In genomic region chr15:82952156-82953081, GRCh38 we compare ENCODE assay signal across 8 cellular contexts. TPM values are rescaled to one million over a fixed set of nuclear protein-coding genes. Genes with fewer than 3 reads are reported as not detected.
A peak's percentile ranks its signal among the peaks of the same experiment; 100 is the strongest.
DNase-seq lines count a peak whose midpoint lies in the region; ATAC-seq and TF ChIP-seq lines count a peak whose summit lies in the region.

Gene HOMER2, minus strand, starts transcription at chr15:82952720. Its CDS starts 185 bp downstream, at chr15:82952535.

- H3K36me3 ChIP-seq in mucosa of stomach (ENCODE audit: control insufficient read depth, insufficient read depth, low read length) (no peaks in the 10 kb centered on the region), aorta (ENCODE audit: control insufficient read depth in 1 of 2, insufficient read depth in 2 of 2, low read length in 1 of 2) (no peaks in the 10 kb centered on the region)

- intact Hi-C loops in aorta (cut with DNase I), result no loop called here

- peak within 1 kb of the TSS; percentile 48 for H3K9ac ChIP-seq in mucosa of stomach (ENCODE audit: low read length)

- TF ChIP-seq POLR2A in GM18505 (IDR thresholded peaks at IDR 0.05; ENCODE audit: borderline replicate concordance, extremely low read depth, insufficient read depth, insufficient read length), result no peak

- H3K4me3 ChIP-seq in epithelial cell of proximal tubule (ENCODE audit: low read depth, low read length) (peak within 1 kb of the TSS; percentile 81), mucosa of stomach (ENCODE audit: low read length) (no peak within 1 kb of the TSS), aorta (ENCODE audit: low read length in 2 of 2) (peak within 1 kb of the TSS; percentile 73 to 81)

- no peak within 1 kb of the TSS for H3K27ac ChIP-seq in aorta (ENCODE audit: low read depth in 1 of 2, low read length in 2 of 2)

- H3K27me3 ChIP-seq in mucosa of stomach (ENCODE audit: control insufficient read depth, insufficient read depth, low read length), result peaks cover 33% of the 10 kb centered on the region
- H3K27me3 ChIP-seq in aorta (ENCODE audit: control insufficient read depth in 1 of 2, insufficient read depth in 2 of 2, low read length in 1 of 2), result no peaks in the 10 kb centered on the region

- no peak for TF ChIP-seq CTCF in epithelial cell of proximal tubule (conservative IDR thresholded peaks at IDR 0.05; ENCODE audit: low read depth, low read length)

- peak; percentile 66 for DNase-seq in COLO668 (lab: John Stamatoyannopoulos, UW; ENCODE audit: unreplicated experiment)
- DNase-seq in UCSD-AML1 (lab: John Stamatoyannopoulos, UW; ENCODE audit: unreplicated experiment), result peak; percentile 62
- DNase-seq in epithelial cell of proximal tubule (ENCODE audit: low read depth), result no peak
- DNase-seq in aorta, result peak in 1 of 2 donors; percentile 76

- ATAC-seq in HG03175 (IDR thresholded peaks at IDR 0.05; ENCODE audit: unreplicated experiment) (peak; percentile 43), aorta (ENCODE audit: low FRiP score) (no peak), GM18505 (IDR thresholded peaks at IDR 0.05; ENCODE audit: unreplicated experiment) (no peak), GM19023 (IDR thresholded peaks at IDR 0.05; ENCODE audit: unreplicated experiment) (no peak)

- H3K4me1 ChIP-seq in mucosa of stomach (ENCODE audit: control insufficient read depth, insufficient read depth, low read length), result no peaks in the 10 kb centered on the region
- H3K4me1 ChIP-seq in aorta (ENCODE audit: control insufficient read depth in 1 of 2, insufficient read depth in 2 of 2, low read length in 2 of 2), result no peaks in the 10 kb centered on the region

- H3K9me3 ChIP-seq in mucosa of stomach (ENCODE audit: control insufficient read depth, low read length) (no peaks in the 10 kb centered on the region), aorta (ENCODE audit: control insufficient read depth, low read length) (no peaks in the 10 kb centered on the region)

- WGBS in aorta, 2 donors, result 1 to 2% methylated on average over 63 to 119 of the region's 119 CpGs

RNA-seq across cellular contexts. Expression of gene HOMER2, which starts in this region (rescaled TPM):
- total RNA-seq in epithelial cell of proximal tubule, result 41.4 and 48.8 TPM in 2 replicates
- total RNA-seq in aorta, result 1 to 10 TPM; 2.3 to 7.1 TPM
- polyA plus RNA-seq in aorta, result 1 to 10 TPM in 1 of 2 donors, under 1 TPM in 1; 0.50 to 2.4 TPM
